ENCODE assay signal across 11 cellular contexts in genomic region chr11:115126515-115127208, GRCh38.
DNase-seq lines count a peak whose midpoint lies in the region; ATAC-seq lines count a peak whose summit lies in the region.
"Had no signal": no experiment of that assay in that cellular context is flagged by ENCODE, and none has a peak within 500 bp of the region (broad histone marks: within the 10 kb centered on the region; RNA-seq: fewer than 3 reads in every experiment).

No MANE protein-coding gene starts in this region.

- H3K4me1 ChIP-seq in BLaER1 (peaks cover 51% of the 10 kb centered on the region), HAP-1 (no peaks in the 10 kb centered on the region)

- ATAC-seq in GM19023 (IDR thresholded peaks at IDR 0.05; ENCODE audit: unreplicated experiment): peak; percentile 85
- ATAC-seq in HG02610 (IDR thresholded peaks at IDR 0.05; ENCODE audit: unreplicated experiment): peak; percentile 89
- peak; percentile 90 for ATAC-seq in HG03442 (IDR thresholded peaks at IDR 0.05; ENCODE audit: unreplicated experiment)
- ATAC-seq: left colon had no signal

- H3K36me3 ChIP-seq in BLaER1 (no peaks in the 10 kb centered on the region), HAP-1 (replicated peaks) (no peaks in the 10 kb centered on the region)

- H3K27me3 ChIP-seq in BLaER1: no peaks in the 10 kb centered on the region
- no peaks in the 10 kb centered on the region for H3K27me3 ChIP-seq in HAP-1 (ENCODE audit: low read depth)

- peak overlapping the region; percentile 50 for H3K4me2 ChIP-seq in BLaER1

- H3K9ac ChIP-seq in BLaER1: no peak overlapping the region

- in situ Hi-C loops in HAP-1 (cut with MboI; ENCODE audit: low sequenced_read_pairs): no loop called here

- H3K9me3 ChIP-seq in BLaER1 (no peaks in the 10 kb centered on the region; the same call in 1 of the 2 replicates), HAP-1 (no peaks in the 10 kb centered on the region)

- H3K27ac ChIP-seq in BLaER1 (peak overlapping the region; percentile 56; the same call in 1 of the 2 replicates), caudate nucleus (ENCODE audit: low read depth, low read length) (no peak overlapping the region)

- H3K4me3 ChIP-seq in BLaER1: no peak overlapping the region
- no peak overlapping the region for H3K4me3 ChIP-seq in HAP-1

- no peak for DNase-seq in NCI-H2227 treated with DMSO at 0.1 percent for 48 hours (lab: John Stamatoyannopoulos, UW)
- no peak for DNase-seq in HAP-1 (ENCODE audit: low spot score in 2 of 2)
- DNase-seq in caudate nucleus (lab: John Stamatoyannopoulos, UW): no peak
- no peak for DNase-seq in DMS153 (lab: John Stamatoyannopoulos, UW)
- DNase-seq: erythroblast, left colon, NCI-H1930 had no signal

- H4K20me1 ChIP-seq in BLaER1: no peaks in the 10 kb centered on the region
